In genomic region chr6:26379236-26380139, GRCh38 we compare ENCODE assay signal across 1 cellular context.
TF ChIP-seq lines count a peak whose summit lies in the region.

No MANE protein-coding gene starts in this region.

TF ChIP-seq in K562, 482 proteins besides CTCF, POLR2A, EP300 and RAD21:
- peak; percentile 66 for TF ChIP-seq CBFA2T3 (IDR thresholded peaks at IDR 0.05)
- TF ChIP-seq ZC3H4 (CRISPR knock-in tag; IDR thresholded peaks at IDR 0.05; ENCODE audit: borderline replicate concordance) = no peak
- TF ChIP-seq EZH2 (IDR thresholded peaks at IDR 0.05; ENCODE audit: borderline replicate concordance, low read depth, low read length) = no peak
- TF ChIP-seq, protein P1, sequence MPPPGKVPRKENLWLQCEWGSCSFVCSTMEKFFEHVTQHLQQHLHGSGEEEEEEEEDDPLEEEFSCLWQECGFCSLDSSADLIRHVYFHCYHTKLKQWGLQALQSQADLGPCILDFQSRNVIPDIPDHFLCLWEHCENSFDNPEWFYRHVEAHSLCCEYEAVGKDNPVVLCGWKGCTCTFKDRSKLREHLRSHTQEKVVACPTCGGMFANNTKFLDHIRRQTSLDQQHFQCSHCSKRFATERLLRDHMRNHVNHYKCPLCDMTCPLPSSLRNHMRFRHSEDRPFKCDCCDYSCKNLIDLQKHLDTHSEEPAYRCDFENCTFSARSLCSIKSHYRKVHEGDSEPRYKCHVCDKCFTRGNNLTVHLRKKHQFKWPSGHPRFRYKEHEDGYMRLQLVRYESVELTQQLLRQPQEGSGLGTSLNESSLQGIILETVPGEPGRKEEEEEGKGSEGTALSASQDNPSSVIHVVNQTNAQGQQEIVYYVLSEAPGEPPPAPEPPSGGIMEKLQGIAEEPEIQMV (tag; conservative IDR thresholded peaks at IDR 0.05; ENCODE audit: low read depth) = no peak
- peak in 1 of 2 experiments; percentile 25; a peak in 1 of 4 replicates for TF ChIP-seq RCOR1 (IDR thresholded peaks at IDR 0.05; ENCODE audit: borderline replicate concordance in 1 of 2, low read depth in 2 of 2, low read length in 2 of 2)
- TF ChIP-seq CBFA2T2 (conservative IDR thresholded peaks at IDR 0.05) = peak; percentile 54
- TF ChIP-seq ADNP (tag; IDR thresholded peaks at IDR 0.05) = peak; percentile 56; the same call in 1 of the 2 replicates
- TF ChIP-seq SLC30A9 (CRISPR knock-in tag; IDR thresholded peaks at IDR 0.05) = no peak
- TF ChIP-seq JUND (IDR thresholded peaks at IDR 0.05; ENCODE audit: borderline replicate concordance, low read depth, low read length) = 0 out of 2 replicates have a peak, but pooled peaks have one; percentile 8
- TF ChIP-seq JUND (tag; IDR thresholded peaks at IDR 0.05; ENCODE audit: borderline replicate concordance, low read depth, low read length) = 0 out of 3 replicates have a peak, but pooled peaks have one; percentile 43
- TF ChIP-seq TEAD4 (IDR thresholded peaks at IDR 0.05; ENCODE audit: low read length) = 0 out of 2 replicates have a peak, but pooled peaks have one; percentile 17
- TF ChIP-seq TEAD4 (CRISPR knock-in tag; IDR thresholded peaks at IDR 0.05; ENCODE audit: borderline replicate concordance) = no peak
- TF ChIP-seq KDM1A (IDR thresholded peaks at IDR 0.05) = peak in 1 of 2 experiments; percentile 24; a peak in 1 of 4 replicates
- TF ChIP-seq ZNF766 (CRISPR knock-in tag; conservative IDR thresholded peaks at IDR 0.05) = no peak; the same call in 1 of the 2 replicates
- no peak for TF ChIP-seq HNRNPK (IDR thresholded peaks at IDR 0.05; ENCODE audit: low read depth, low read length, poor library complexity, severe bottlenecking)
- peak; percentile 7; the same call in 1 of the 2 replicates for TF ChIP-seq KLF16 (IDR thresholded peaks at IDR 0.05)
- peak; percentile 24; the same call in 1 of the 2 replicates for TF ChIP-seq ZFX (CRISPR knock-in tag; IDR thresholded peaks at IDR 0.05)
- TF ChIP-seq HSF4 (CRISPR knock-in tag; IDR thresholded peaks at IDR 0.05; ENCODE audit: borderline replicate concordance) = no peak
- TF ChIP-seq XRCC5 (IDR thresholded peaks at IDR 0.05; ENCODE audit: low read depth, low read length) = no peak
- peak; percentile 43 for TF ChIP-seq TCF3 (CRISPR knock-in tag; IDR thresholded peaks at IDR 0.05)
- no peak for TF ChIP-seq ZNF785 (CRISPR knock-in tag; IDR thresholded peaks at IDR 0.05)
- no peak for TF ChIP-seq SMARCC2 (IDR thresholded peaks at IDR 0.05; ENCODE audit: low read depth)
- no peak for TF ChIP-seq KDM4B (IDR thresholded peaks at IDR 0.05; ENCODE audit: borderline replicate concordance in 2 of 2, low read depth in 1 of 2)
- TF ChIP-seq SMC3 (conservative IDR thresholded peaks at IDR 0.05; ENCODE audit: insufficient read depth, low read depth, low read length) = no peak
- 0 out of 2 replicates have a peak, but pooled peaks have one; percentile 19 for TF ChIP-seq VEZF1 (CRISPR knock-in tag; IDR thresholded peaks at IDR 0.05)
- no peak for TF ChIP-seq CXXC5 (CRISPR knock-in tag; IDR thresholded peaks at IDR 0.05)
- no peak for TF ChIP-seq ZNF133 (CRISPR knock-in tag; IDR thresholded peaks at IDR 0.05)
- peak; percentile 45; the same call in 1 of the 2 replicates for TF ChIP-seq NCOR1 (IDR thresholded peaks at IDR 0.05)
- TF ChIP-seq ARID1B (IDR thresholded peaks at IDR 0.05) = peak; percentile 64
- TF ChIP-seq ZNF77 (CRISPR knock-in tag; IDR thresholded peaks at IDR 0.05) = no peak
- TF ChIP-seq KAT7 (CRISPR knock-in tag; IDR thresholded peaks at IDR 0.05; ENCODE audit: borderline replicate concordance) = no peak
- peak; percentile 43 for TF ChIP-seq FOSL1 (tag; conservative IDR thresholded peaks at IDR 0.05)
